Comparison of ENCODE assay signal across 8 cellular contexts in the genomic region with DNA sequence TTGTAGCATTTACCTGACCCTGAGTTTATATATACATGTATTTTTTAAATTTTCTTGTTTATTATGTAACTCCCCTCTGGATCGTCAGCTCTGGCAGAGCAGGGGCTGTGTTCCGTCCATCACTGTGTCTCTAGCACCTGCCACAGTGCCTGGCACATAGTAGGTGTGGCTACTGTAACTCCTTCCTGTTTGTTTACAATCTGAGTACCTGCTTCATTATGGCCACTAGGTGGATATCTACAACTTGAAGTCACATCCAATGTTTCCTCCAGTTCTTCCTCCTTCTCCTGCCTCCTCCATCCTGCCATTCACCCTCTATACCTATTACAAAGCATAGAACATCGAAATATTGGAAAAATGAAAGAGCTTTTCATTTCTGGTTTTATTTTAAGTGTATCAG. TPM values are rescaled to one million over a fixed set of nuclear protein-coding genes. Genes with fewer than 3 reads are reported as not detected.
DNase-seq lines count a peak whose midpoint lies in the region; ATAC-seq, FAIRE-seq and TF ChIP-seq lines count a peak whose summit lies in the region.
"Had no signal": no experiment of that assay in that cellular context is flagged by ENCODE, and none has a peak within 500 bp of the region (broad histone marks: within the 10 kb centered on the region; RNA-seq: fewer than 3 reads in every experiment).

No MANE protein-coding gene starts in this region.

- H3K9me2 ChIP-seq in Loucy (replicated peaks; ENCODE audit: low read depth, low read length): no peaks in the 10 kb centered on the region

- no peaks in the 10 kb centered on the region for H3K79me2 ChIP-seq in Loucy (ENCODE audit: insufficient read depth, low read length)

- no peak for FAIRE-seq in small intestine (lab: Jason Lieb, UNC)

- H3K27me3 ChIP-seq in Loucy (ENCODE audit: insufficient read depth, low read length, poor library complexity, severe bottlenecking): no peaks in the 10 kb centered on the region
- H3K27me3 ChIP-seq in small intestine (ENCODE audit: control insufficient read depth in 2 of 2, insufficient read depth in 2 of 2, low read length in 2 of 2): no peaks in the 10 kb centered on the region

- WGBS in small intestine, 3 donors: 58 to 84% (median 69%) methylated on average over 3 of the region's 3 CpGs

- H3K4me3 ChIP-seq in Loucy (ENCODE audit: low read length, poor library complexity, severe bottlenecking): no peak overlapping the region
- H3K4me3 ChIP-seq in small intestine (ENCODE audit: low read depth in 1 of 2, low read length in 2 of 2): no peak overlapping the region
- H3K4me3 ChIP-seq in coronary artery: no peak overlapping the region

- H3K4me2 ChIP-seq in Loucy (ENCODE audit: low read depth, low read length, poor library complexity, severe bottlenecking): no peak overlapping the region

- TF ChIP-seq CTCF in GM10266 (IDR thresholded peaks at IDR 0.05; ENCODE audit: control insufficient read depth, insufficient read depth, low read depth, missing control alignments): peak; percentile 29
- TF ChIP-seq CTCF in GM20000 (IDR thresholded peaks at IDR 0.05; ENCODE audit: extremely low read depth, missing control alignments): no peak
- peak; percentile 46 for TF ChIP-seq CTCF in Loucy (conservative IDR thresholded peaks at IDR 0.05; ENCODE audit: low read length)
- no peak for TF ChIP-seq CTCF in coronary artery (IDR thresholded peaks at IDR 0.05)

- H3K9me3 ChIP-seq in Loucy (ENCODE audit: insufficient read depth, low read depth, low read length) (no peaks in the 10 kb centered on the region), small intestine (ENCODE audit: control insufficient read depth, low read depth) (no peaks in the 10 kb centered on the region)

- no peak for ATAC-seq in HG03039 (IDR thresholded peaks at IDR 0.05; ENCODE audit: unreplicated experiment)

- H3K27ac ChIP-seq in small intestine (ENCODE audit: low read depth in 1 of 2, low read length in 1 of 2) (no peak overlapping the region), coronary artery (no peak overlapping the region)
- H3K27ac ChIP-seq: RWPE1 had no signal

- H4K20me1 ChIP-seq in Loucy (ENCODE audit: insufficient read depth, low read length, poor library complexity, severe bottlenecking): no peaks in the 10 kb centered on the region

- H2AFZ ChIP-seq in Loucy (ENCODE audit: low read length): no peak overlapping the region

- H3K4me1 ChIP-seq in Loucy (ENCODE audit: insufficient read depth, low read length, poor library complexity, severe bottlenecking) (no peaks in the 10 kb centered on the region), small intestine (ENCODE audit: control insufficient read depth in 2 of 2, insufficient read depth in 1 of 2, low read depth in 1 of 2, low read length in 1 of 2) (no peaks in the 10 kb centered on the region)

- DNase-seq in GM10266 (ENCODE audit: extremely low spot score): no peak
- peak; percentile 31 for DNase-seq in GM20000 (ENCODE audit: low spot score)
- DNase-seq in kidney glomerular epithelial cell (lab: John Stamatoyannopoulos, UW): peak; percentile 3
- DNase-seq in small intestine: no peak
- no peak for DNase-seq in coronary artery (ENCODE audit: low spot score)

- H3K36me3 ChIP-seq in Loucy (ENCODE audit: insufficient read depth, low read length) (no peaks in the 10 kb centered on the region), small intestine (ENCODE audit: control insufficient read depth in 2 of 2, insufficient read depth in 2 of 2, low read length in 2 of 2) (no peaks in the 10 kb centered on the region)

- H3K9ac ChIP-seq in Loucy (ENCODE audit: low read depth, low read length, poor library complexity, severe bottlenecking): no peak overlapping the region

- no peaks in the 10 kb centered on the region for H3F3A ChIP-seq in Loucy (ENCODE audit: low read depth)

RNA-seq across cellular contexts. Expression of gene PPP1R2B, which starts 14.2 kb away (rescaled TPM):
- under 1 TPM in 1 of 3 donors, not detected in 2; 0.03 TPM for polyA plus RNA-seq in small intestine

Comparison
In these comparisons a context has a peak if more than half of its experiments do, and no peak if none do; other contexts are left out.
1. DNase-seq: peak in GM20000 (single experiment) and kidney glomerular epithelial cell (single experiment); none in GM10266 (single experiment), small intestine (single experiment) and coronary artery (single experiment).
2. CTCF ChIP-seq: peak in GM10266 (single experiment) and Loucy (single experiment); none in GM20000 (single experiment) and coronary artery (single experiment).